10 cellular contexts compared by ENCODE assay signal in the genomic region with DNA sequence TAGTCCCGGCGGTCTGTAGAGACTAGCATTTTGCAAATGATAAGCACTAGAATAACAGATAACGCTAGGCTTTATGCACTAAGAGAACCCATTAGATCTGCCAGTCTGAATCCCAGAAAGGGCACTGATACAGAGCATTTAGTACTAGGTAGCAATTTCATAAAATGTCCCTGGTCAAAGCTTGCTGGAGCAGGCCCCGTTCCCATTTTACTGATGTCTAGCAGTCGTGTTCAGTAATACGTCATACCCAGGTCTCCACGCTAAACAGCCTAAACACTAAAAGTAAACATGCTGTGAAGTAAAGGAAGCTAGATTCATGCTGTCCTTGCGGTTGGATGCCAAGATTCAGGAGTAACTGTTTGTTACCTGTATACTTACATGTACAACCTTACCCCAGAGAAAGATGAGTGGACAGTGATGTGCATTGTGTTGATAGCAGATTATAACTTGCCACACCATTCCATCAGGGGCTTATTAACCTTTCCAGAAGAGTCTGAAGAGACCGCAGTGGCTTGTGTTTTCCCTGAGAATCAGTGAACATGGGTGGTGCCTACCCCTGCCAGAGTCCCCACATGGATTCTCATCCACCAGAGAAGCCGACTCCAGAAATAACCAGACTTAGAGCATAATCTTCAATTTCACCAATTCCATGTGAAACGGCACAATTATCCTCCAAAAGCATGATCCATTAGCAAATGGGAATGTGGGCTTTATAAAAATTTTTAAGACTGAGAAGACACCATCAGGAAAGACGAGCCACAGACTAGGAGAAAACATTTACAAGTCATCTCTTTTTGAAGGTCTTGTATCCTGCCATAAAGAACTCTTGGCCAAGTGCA. TPM values are rescaled to one million over a fixed set of nuclear protein-coding genes. Genes with fewer than 3 reads are reported as not detected.
DNase-seq lines count a peak whose midpoint lies in the region; ATAC-seq and TF ChIP-seq lines count a peak whose summit lies in the region.
"Had no signal": no experiment of that assay in that cellular context is flagged by ENCODE, and none has a peak within 500 bp of the region (broad histone marks: within the 10 kb centered on the region; RNA-seq: fewer than 3 reads in every experiment).

No MANE protein-coding gene starts in this region.

- H3K4me1 ChIP-seq in A673 (ENCODE audit: insufficient read depth, low read length, poor library complexity, severe bottlenecking) (peaks cover 21% of the 10 kb centered on the region), RWPE2 (ENCODE audit: insufficient read depth, poor library complexity, severe bottlenecking) (no peaks in the 10 kb centered on the region), endodermal cell (ENCODE audit: control insufficient read depth, insufficient read depth, low read length) (peaks cover 15% of the 10 kb centered on the region), gastroesophageal sphincter (peaks cover 14 to 51% (median 27%) of the 10 kb centered on the region in 3 donors)

- intact Hi-C loops in A673 (cut with micrococcal nuclease; ENCODE audit: unreplicated experiment) = loop anchor here (10.0 kb wide), 1 partner anchor 382 kb away; a partner anchor contains a TSS

- DNase-seq in A673 (ENCODE audit: low spot score) (no peak), RWPE2 (ENCODE audit: low spot score) (no peak), endodermal cell (no peak)
- DNase-seq in stimulated activated CD4-positive, alpha-beta T cell treated with anti-CD3 and anti-CD28 coated beads, Interleukin-4, amount 100 ng/mL, for 4 hours = no peak
- DNase-seq: activated gamma-delta T cell treated with Interleukin-2 at 50 U/mL for 16 hours, left colon had no signal

- peak overlapping the region; percentile 82 for H3K27ac Mint-ChIP-seq in endodermal cell

- no TSS peak for BruUV-seq in A673 (replicated peaks; lab: Mats Ljungman, UMichigan)

- H3K36me3 ChIP-seq in A673 (ENCODE audit: insufficient read depth, low read length, poor library complexity, severe bottlenecking) = peaks cover 66% of the 10 kb centered on the region
- H3K36me3 ChIP-seq in RWPE2 (ENCODE audit: low read depth) = peaks cover 71% of the 10 kb centered on the region
- peaks cover 57% of the 10 kb centered on the region for H3K36me3 ChIP-seq in endodermal cell (ENCODE audit: control insufficient read depth, insufficient read depth, low read length)
- H3K36me3 ChIP-seq in gastroesophageal sphincter = peaks cover 7 to 58% of the 10 kb centered on the region in 2 donors

- no peak for TF ChIP-seq CTCF in A673 (conservative IDR thresholded peaks at IDR 0.05; ENCODE audit: low read depth, low read length)
- no peak for TF ChIP-seq CTCF in RWPE2 (IDR thresholded peaks at IDR 0.05; ENCODE audit: poor library complexity, severe bottlenecking)
- TF ChIP-seq CTCF in endodermal cell (conservative IDR thresholded peaks at IDR 0.05) = no peak
- no peak for TF ChIP-seq CTCF in gastroesophageal sphincter (IDR thresholded peaks at IDR 0.05)

- TF ChIP-seq POLR2A in GM18526 (IDR thresholded peaks at IDR 0.05; ENCODE audit: extremely low read depth, insufficient read length) = peak; percentile 48
- no peak for TF ChIP-seq POLR2A in gastroesophageal sphincter (IDR thresholded peaks at IDR 0.05)

- H3K4me3 ChIP-seq in A673 (ENCODE audit: low read depth, low read length, poor library complexity, severe bottlenecking) = no peak overlapping the region
- H3K4me3 ChIP-seq in RWPE2 (ENCODE audit: severe bottlenecking) = no peak overlapping the region
- no peak overlapping the region for H3K4me3 ChIP-seq in endodermal cell (ENCODE audit: low read length)
- no peak overlapping the region for H3K4me3 ChIP-seq in gastroesophageal sphincter

- no peak for TF ChIP-seq EP300 in gastroesophageal sphincter (IDR thresholded peaks at IDR 0.05)

- WGBS in endodermal cell (ENCODE audit: insufficient coverage in 1 of 2, insufficient read length in 1 of 2), 2 experiments = 88 to 90% methylated on average over 9 to 12 of the region's 12 CpGs
- WGBS in gastroesophageal sphincter (ENCODE audit: low coverage in 1 of 2), 2 donors = 48 to 72% methylated on average over 7 to 11 of the region's 12 CpGs

- H3K9me3 ChIP-seq in A673 (ENCODE audit: low read depth, low read length, poor library complexity, severe bottlenecking) (no peaks in the 10 kb centered on the region), RWPE2 (ENCODE audit: severe bottlenecking) (no peaks in the 10 kb centered on the region), endodermal cell (ENCODE audit: control insufficient read depth, low read length) (no peaks in the 10 kb centered on the region), gastroesophageal sphincter (no peaks in the 10 kb centered on the region)

- ATAC-seq in RWPE2 (ENCODE audit: low read depth) (peak; percentile 17), gastroesophageal sphincter (no peak), HG02763 (IDR thresholded peaks at IDR 0.05; ENCODE audit: unreplicated experiment) (no peak), HG03135 (IDR thresholded peaks at IDR 0.05; ENCODE audit: unreplicated experiment) (no peak)
- ATAC-seq: left colon had no signal

- no peaks in the 10 kb centered on the region for H3K27me3 Mint-ChIP-seq in endodermal cell (ENCODE audit: insufficient read depth)

- H3K36me3 Mint-ChIP-seq in endodermal cell (ENCODE audit: low read depth) = peaks cover 62% of the 10 kb centered on the region

- POLR2A ChIA-PET in A673 (lab: Charles Lee; ENCODE audit: low non-redundant PET) = interaction anchor here (0.6 kb wide), 1 partner anchor 274 kb away, joined by 3 read pairs; a partner anchor contains a TSS

- peaks cover 2% of the 10 kb centered on the region for H3K9me3 Mint-ChIP-seq in endodermal cell

- H3K9ac ChIP-seq in endodermal cell (ENCODE audit: extremely low read depth, low read length, poor library complexity, severe bottlenecking) = no peak overlapping the region

- H3K4me3 Mint-ChIP-seq in endodermal cell = no peak overlapping the region

- H3K4me1 Mint-ChIP-seq in endodermal cell = peaks cover 14% of the 10 kb centered on the region

- CTCF ChIA-PET in A673 (lab: Charles Lee) = no interaction called here

- H3K27ac ChIP-seq in A673 (ENCODE audit: low read depth, low read length, poor library complexity, severe bottlenecking) (peak overlapping the region; percentile 31), RWPE2 (ENCODE audit: poor library complexity, severe bottlenecking) (peak overlapping the region; percentile 89), endodermal cell (ENCODE audit: low read depth, low read length) (peak overlapping the region; percentile 9), gastroesophageal sphincter (peak overlapping the region in 1 of 4 donors; percentile 35)

- H3K27me3 ChIP-seq in A673 (replicated peaks; ENCODE audit: insufficient read depth, low read depth, low read length, poor library complexity) (no peaks in the 10 kb centered on the region), RWPE2 (ENCODE audit: insufficient read depth, poor library complexity, severe bottlenecking) (no peaks in the 10 kb centered on the region), endodermal cell (ENCODE audit: control insufficient read depth, insufficient read depth, low read length, poor library complexity, severe bottlenecking) (no peaks in the 10 kb centered on the region), gastroesophageal sphincter (no peaks in the 10 kb centered on the region)

RNA-seq across cellular contexts. Expression of a gene that starts 3.4 kb away (rescaled TPM):
- total RNA-seq in A673 (2021) = 2,088 and 2,093 TPM in 2 replicates
- total RNA-seq in endodermal cell = 1,000 to 10,000 TPM; 1,814 to 2,035 TPM
- polyA plus RNA-seq in endodermal cell (2013, experiment 1 of 2) = 2,952 TPM
- polyA plus RNA-seq in endodermal cell (2013, experiment 2 of 2) = 2,847 TPM
- total RNA-seq in gastroesophageal sphincter = 1,000 to 10,000 TPM; 2,443 to 5,156 (median 3,385) TPM

RNA-seq across cellular contexts. Expression of a gene that starts 5.4 kb away (rescaled TPM):
- total RNA-seq in A673 (2021) (2,390 and 2,393 TPM in 2 replicates), endodermal cell (1,000 to 10,000 TPM; 2,434 to 3,023 TPM), gastroesophageal sphincter (1,000 to 10,000 TPM; 1,269 to 3,399 (median 2,205) TPM)
- polyA plus RNA-seq in endodermal cell (2013, experiment 1 of 2) = 2,455 TPM
- polyA plus RNA-seq in endodermal cell (2013, experiment 2 of 2) = 2,303 TPM

RNA-seq across cellular contexts. Expression of a gene that starts 18.8 kb away (rescaled TPM):
- total RNA-seq in A673 (2021) = 6.5 and 6.9 TPM in 2 replicates
- total RNA-seq in endodermal cell = 1 to 10 TPM in 1 of 2 donors, under 1 TPM in 1; 0.75 to 2.3 TPM
- 2.0 TPM for polyA plus RNA-seq in endodermal cell (2013, experiment 1 of 2)
- polyA plus RNA-seq in endodermal cell (2013, experiment 2 of 2) = 0.75 TPM
- total RNA-seq in gastroesophageal sphincter = 10 to 100 TPM in 1 of 4 donors, 1 to 10 TPM in 3; 3.1 to 21.0 (median 7.6) TPM

RNA-seq across cellular contexts. Expression of a gene that starts 19.7 kb away (rescaled TPM):
- total RNA-seq in A673 (2021) (396 and 482 TPM in 2 replicates), endodermal cell (10 to 100 TPM; 47.6 to 56.9 TPM), gastroesophageal sphincter (100 to 1,000 TPM in 3 of 4 donors, 10 to 100 TPM in 1; 78.6 to 255 (median 158) TPM)
- polyA plus RNA-seq in endodermal cell (2013, experiment 1 of 2) = 28.7 TPM
- polyA plus RNA-seq in endodermal cell (2013, experiment 2 of 2) = 27.4 TPM

RNA-seq across cellular contexts. Expression of a gene that starts 35.0 kb away (rescaled TPM):
- 82.9 and 95.3 TPM in 2 replicates for total RNA-seq in A673 (2021)
- 1 to 10 TPM; 4.9 to 9.0 TPM for total RNA-seq in endodermal cell
- 7.5 TPM for polyA plus RNA-seq in endodermal cell (2013, experiment 1 of 2)
- 6.7 TPM for polyA plus RNA-seq in endodermal cell (2013, experiment 2 of 2)
- total RNA-seq in gastroesophageal sphincter = 10 to 100 TPM in 3 of 4 donors, 1 to 10 TPM in 1; 8.2 to 21.0 (median 12.0) TPM
